Comparison of ENCODE assay signal across 7 cellular contexts in genomic region chr20:32332614-32333013, GRCh38. TPM values are rescaled to one million over a fixed set of nuclear protein-coding genes. Genes with fewer than 3 reads are reported as not detected.
DNase-seq lines count a peak whose midpoint lies in the region; ATAC-seq and TF ChIP-seq lines count a peak whose summit lies in the region.

No MANE protein-coding gene starts in this region.

- H3K27ac ChIP-seq in adrenal gland (no peak overlapping the region), suprapubic skin (no peak overlapping the region)

- peaks cover 3 to 9% of the 10 kb centered on the region in 2 donors for H3K4me1 ChIP-seq in adrenal gland (replicated peaks in 1 of 2)
- peaks cover 15% of the 10 kb centered on the region for H3K4me1 ChIP-seq in suprapubic skin

- H3K27me3 ChIP-seq in adrenal gland (no peaks in the 10 kb centered on the region), suprapubic skin (no peaks in the 10 kb centered on the region)

- intact Hi-C loops in adrenal gland (cut with DNase I), result loop anchor here in 1 of 2 donors (10.0 kb wide), 3 partner anchors 122 to 322 kb away; no protein-coding TSS in a partner anchor

- TF ChIP-seq POLR2A in adrenal gland (IDR thresholded peaks at IDR 0.05) (no peak), suprapubic skin (IDR thresholded peaks at IDR 0.05) (no peak)

- TF ChIP-seq EP300 in suprapubic skin (IDR thresholded peaks at IDR 0.05), result no peak

- no peak overlapping the region for H3K4me3 ChIP-seq in adrenal gland
- no peak overlapping the region for H3K4me3 ChIP-seq in suprapubic skin

- DNase-seq in adrenal gland (peak in 5 of 7 donors; percentile 35 to 60 (median 47)), mucosa of gallbladder (ENCODE audit: low spot score) (peak; percentile 82), suprapubic skin (ENCODE audit: low spot score in 2 of 2) (no peak), ACHN (no peak)

- TF ChIP-seq CTCF in adrenal gland (IDR thresholded peaks at IDR 0.05), result no peak
- no peak for TF ChIP-seq CTCF in suprapubic skin (IDR thresholded peaks at IDR 0.05)

- peaks cover 0 to 24% of the 10 kb centered on the region in 2 donors for H3K36me3 ChIP-seq in adrenal gland (replicated peaks in 1 of 2)
- peaks cover 37% of the 10 kb centered on the region for H3K36me3 ChIP-seq in suprapubic skin

- ATAC-seq in GM18498 (IDR thresholded peaks at IDR 0.05; ENCODE audit: unreplicated experiment) (peak; percentile 6), HG02840 (IDR thresholded peaks at IDR 0.05; ENCODE audit: low FRiP score, unreplicated experiment) (peak; percentile 6), HG02981 (IDR thresholded peaks at IDR 0.05; ENCODE audit: unreplicated experiment) (no peak)

- no peaks in the 10 kb centered on the region for H3K9me3 ChIP-seq in adrenal gland (replicated peaks in 1 of 3)
- H3K9me3 ChIP-seq in suprapubic skin, result no peaks in the 10 kb centered on the region

- WGBS in adrenal gland, 4 donors, result 49 to 78% (median 62%) methylated on average over 1 to 3 of the region's 3 CpGs
- WGBS in suprapubic skin, result 76% methylated on average over 3 of the region's 3 CpGs

- in situ Hi-C loops in ACHN (cut with HindIII; ENCODE audit: low pct_ligation_motif_present, low pct_unique_long_range_greater_than_20kb, low sequenced_read_pairs), result no loop called here

RNA-seq across cellular contexts. Expression of gene ASXL1, which starts 25.5 kb away (rescaled TPM):
- total RNA-seq in adrenal gland (10 to 100 TPM; 26.4 to 75.1 (median 51.8) TPM), mucosa of gallbladder (48.0 TPM), suprapubic skin (100 to 1,000 TPM in 1 of 4 donors, 10 to 100 TPM in 3; 43.2 to 143 (median 71.8) TPM)
- polyA plus RNA-seq in adrenal gland, result 10 to 100 TPM; 19.9 to 59.3 (median 43.6) TPM

RNA-seq across cellular contexts. Expression of gene KIF3B, which starts 55.2 kb away (rescaled TPM):
- total RNA-seq in adrenal gland, result 10 to 100 TPM; 23.1 to 49.4 (median 29.7) TPM
- 10 to 100 TPM in 2 of 3 donors, 1 to 10 TPM in 1; 8.4 to 62.1 (median 12.9) TPM for polyA plus RNA-seq in adrenal gland
- 59.6 TPM for total RNA-seq in mucosa of gallbladder
- 10 to 100 TPM; 12.7 to 17.3 (median 14.9) TPM for total RNA-seq in suprapubic skin

Comparison
In these comparisons a context has a peak if more than half of its experiments do, and no peak if none do; other contexts are left out.
1. DNase-seq: peak in adrenal gland (5 of 7) and mucosa of gallbladder (single experiment); none in suprapubic skin (0 of 2) and ACHN (single experiment).